Comparison of ENCODE assay signal across 8 cellular contexts in the genomic region with DNA sequence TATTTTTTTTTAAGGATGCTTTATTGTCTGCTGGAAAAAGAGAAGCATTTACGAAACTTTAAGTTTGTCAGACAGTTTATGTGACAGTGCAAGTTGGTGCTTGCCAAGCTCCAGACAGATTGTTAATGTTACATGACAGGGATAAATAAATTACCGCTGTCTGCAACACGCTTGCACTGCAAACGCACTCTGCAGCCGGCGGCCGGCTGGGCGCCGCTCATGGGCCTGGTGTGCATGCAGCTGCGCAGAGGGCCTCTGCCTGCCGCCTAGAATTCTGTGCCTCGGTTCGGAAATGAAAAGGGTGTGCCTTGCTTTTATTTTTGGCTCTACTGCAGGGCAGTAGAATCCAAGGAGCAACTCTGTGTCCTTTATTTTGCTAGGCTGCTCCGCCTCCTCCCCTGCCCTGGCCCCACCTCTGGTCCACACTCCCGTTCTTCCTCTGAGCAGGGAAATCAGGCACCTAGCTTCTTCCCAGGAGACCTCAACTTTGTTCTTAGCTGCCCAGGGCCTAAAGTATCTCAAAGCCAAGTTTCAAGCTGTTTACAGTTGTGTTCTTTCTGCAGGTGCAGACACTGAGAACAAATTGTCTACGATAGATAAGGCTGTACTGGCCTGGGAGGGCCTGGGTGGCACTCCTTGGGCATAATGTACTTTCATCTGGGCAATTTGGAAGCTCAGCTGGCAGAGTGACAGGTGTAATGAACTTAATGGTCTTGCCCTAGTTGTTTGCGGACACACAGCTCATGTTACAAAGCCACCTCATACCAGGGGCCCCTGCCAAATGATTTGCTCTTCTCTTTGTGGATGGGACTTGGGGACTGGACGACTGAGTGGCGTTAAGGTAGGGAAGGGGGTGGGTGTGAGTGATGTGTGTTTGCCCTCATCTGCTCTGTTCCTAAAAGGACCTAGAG. TPM values are rescaled to one million over a fixed set of nuclear protein-coding genes. Genes with fewer than 3 reads are reported as not detected.
DNase-seq lines count a peak whose midpoint lies in the region; ATAC-seq and TF ChIP-seq lines count a peak whose summit lies in the region.

No MANE protein-coding gene starts in this region.

- H3K27ac ChIP-seq in CD8-positive, alpha-beta T cell (ENCODE audit: low read depth, low read length): no peak overlapping the region
- H3K27ac ChIP-seq in neuronal stem cell (replicated peaks; ENCODE audit: low read length): no peak overlapping the region

- no peaks in the 10 kb centered on the region for H3K79me1 ChIP-seq in neuronal stem cell (ENCODE audit: low read depth, low read length)

- no peak overlapping the region for H3K4me2 ChIP-seq in neuronal stem cell (ENCODE audit: insufficient read depth, low read length, poor library complexity, severe bottlenecking)

- H3K27me3 Mint-ChIP-seq in CD8-positive, alpha-beta T cell (ENCODE audit: low read depth): peaks cover 2% of the 10 kb centered on the region
- H3K27me3 Mint-ChIP-seq in stimulated activated naive CD8-positive, alpha-beta T cell treated with anti-CD3 and anti-CD28 coated beads, Interleukin-15, amount 100 ng/mL, for 72 hours: peaks cover 15% of the 10 kb centered on the region
- H3K27me3 Mint-ChIP-seq in progenitor cell of endocrine pancreas: peaks cover 35% of the 10 kb centered on the region
- H3K27me3 Mint-ChIP-seq in WTC11 (ENCODE audit: low read depth): peaks cover 25% of the 10 kb centered on the region

- H2AFZ ChIP-seq in neuronal stem cell (ENCODE audit: low read length): peak overlapping the region; percentile 44

- DNase-seq in CD8-positive, alpha-beta T cell: no peak
- DNase-seq in NCI-H2227 (lab: John Stamatoyannopoulos, UW; ENCODE audit: unreplicated experiment) (peak; percentile 64), epithelial cell of esophagus (ENCODE audit: low read depth) (peak; percentile 6), neuronal stem cell (ENCODE audit: low spot score) (no peak), progenitor cell of endocrine pancreas (ENCODE audit: low spot score, unreplicated experiment) (no peak), activated gamma-delta T cell (lab: John Stamatoyannopoulos, UW) (no peak), WTC11 (ENCODE audit: low spot score) (no peak)
- DNase-seq in stimulated activated naive CD8-positive, alpha-beta T cell treated with anti-CD3 and anti-CD28 coated beads, Interleukin-15, amount 100 ng/mL, for 72 hours: no peak

- no peak overlapping the region for H3K18ac ChIP-seq in neuronal stem cell (ENCODE audit: low read length)

- H4K8ac ChIP-seq in neuronal stem cell (ENCODE audit: low read depth, low read length): no peak overlapping the region

- no peak for ATAC-seq in CD8-positive, alpha-beta T cell
- ATAC-seq in stimulated activated naive CD8-positive, alpha-beta T cell treated with anti-CD3 and anti-CD28 coated beads, Interleukin-15, amount 100 ng/mL, for 72 hours: no peak
- ATAC-seq in WTC11: no peak

- no peaks in the 10 kb centered on the region for H3K9me3 Mint-ChIP-seq in CD8-positive, alpha-beta T cell
- no peaks in the 10 kb centered on the region for H3K9me3 Mint-ChIP-seq in stimulated activated naive CD8-positive, alpha-beta T cell treated with anti-CD3 and anti-CD28 coated beads, Interleukin-15, amount 100 ng/mL, for 72 hours
- H3K9me3 Mint-ChIP-seq in progenitor cell of endocrine pancreas (ENCODE audit: low read depth): no peaks in the 10 kb centered on the region
- H3K9me3 Mint-ChIP-seq in WTC11: peaks cover 3% of the 10 kb centered on the region

- no CpG with 5 or more reads among the region's 19 CpGs for WGBS in neuronal stem cell (ENCODE audit: extremely low coverage in 2 of 2, insufficient read length in 2 of 2, insufficient replicate concordance in 1 of 2), 2 donors

- H3K36me3 ChIP-seq in CD8-positive, alpha-beta T cell (ENCODE audit: insufficient read depth, low read length): no peaks in the 10 kb centered on the region
- H3K36me3 ChIP-seq in neuronal stem cell (replicated peaks in 1 of 2; ENCODE audit: control insufficient read depth in 2 of 2, insufficient read depth in 2 of 2, low read length in 2 of 2): no peaks in the 10 kb centered on the region

- no peak overlapping the region for H4K91ac ChIP-seq in neuronal stem cell (ENCODE audit: low read depth, low read length, poor library complexity)

- H3K9ac ChIP-seq in neuronal stem cell (ENCODE audit: low read depth, low read length, poor library complexity): no peak overlapping the region

- H3K4me1 ChIP-seq in CD8-positive, alpha-beta T cell (ENCODE audit: insufficient read depth, low read length): peaks cover 28% of the 10 kb centered on the region
- peaks cover 4 to 25% of the 10 kb centered on the region in 2 donors for H3K4me1 ChIP-seq in neuronal stem cell (ENCODE audit: control insufficient read depth in 2 of 2, insufficient read depth in 1 of 2, low read depth in 1 of 2, low read length in 2 of 2)

- H2AK5ac ChIP-seq in neuronal stem cell (ENCODE audit: low read depth, low read length): no peak overlapping the region

- CTCF ChIA-PET in CD8-positive, alpha-beta T cell (lab: Charles Lee): no interaction called here
- CTCF ChIA-PET in WTC11 (lab: Charles Lee): interaction anchor here (1.1 to 1.6 kb wide), 2 partner anchors 63 to 110 kb away, joined by 4 read pairs; no protein-coding TSS in a partner anchor

- H2BK12ac ChIP-seq in neuronal stem cell (ENCODE audit: low read length): no peak overlapping the region

- H3K27me3 ChIP-seq in CD8-positive, alpha-beta T cell (ENCODE audit: insufficient read depth, low read length): no peaks in the 10 kb centered on the region
- peaks cover 3 to 68% (median 25%) of the 10 kb centered on the region in 3 experiments for H3K27me3 ChIP-seq in neuronal stem cell (ENCODE audit: control insufficient read depth in 3 of 3, insufficient read depth in 3 of 3, low read depth in 1 of 3, low read length in 3 of 3)

- POLR2A ChIA-PET in CD8-positive, alpha-beta T cell (lab: Charles Lee): no interaction called here
- POLR2A ChIA-PET in WTC11 (lab: Charles Lee): interaction anchor here (0.6 kb wide), 1 partner anchor 166 kb away, joined by 4 read pairs; no protein-coding TSS in a partner anchor

- intact Hi-C loops in CD8-positive, alpha-beta T cell (cut with DNase I, micrococcal nuclease): loop anchor here in 1 of 2 experiments (5.0 kb wide), 1 partner anchor 60 kb away; no protein-coding TSS in a partner anchor

- no peak overlapping the region for H3K4me3 ChIP-seq in CD8-positive, alpha-beta T cell (ENCODE audit: low read depth, low read length)
- H3K4me3 ChIP-seq in epithelial cell of esophagus (ENCODE audit: low read length) (no peak overlapping the region), neuronal stem cell (ENCODE audit: low read length in 2 of 2) (no peak overlapping the region)

- H3K14ac ChIP-seq in neuronal stem cell (ENCODE audit: low read length): no peak overlapping the region

- H2BK15ac ChIP-seq in neuronal stem cell (ENCODE audit: low read length): peak overlapping the region; percentile 5

- peak overlapping the region; percentile 28 for H3K27ac Mint-ChIP-seq in CD8-positive, alpha-beta T cell
- no peak overlapping the region for H3K27ac Mint-ChIP-seq in stimulated activated naive CD8-positive, alpha-beta T cell treated with anti-CD3 and anti-CD28 coated beads, Interleukin-15, amount 100 ng/mL, for 72 hours
- no peak overlapping the region for H3K27ac Mint-ChIP-seq in progenitor cell of endocrine pancreas
- no peak overlapping the region for H3K27ac Mint-ChIP-seq in WTC11

- TF ChIP-seq CTCF in CD8-positive, alpha-beta T cell (IDR thresholded peaks at IDR 0.05): no peak
- TF ChIP-seq CTCF in epithelial cell of esophagus (IDR thresholded peaks at IDR 0.05; ENCODE audit: insufficient read depth, low read depth, low read length, missing control alignments) (no peak), progenitor cell of endocrine pancreas (IDR thresholded peaks at IDR 0.05; ENCODE audit: unreplicated experiment) (no peak), WTC11 (IDR thresholded peaks at IDR 0.05) (no peak)

- no peak overlapping the region for H3K4ac ChIP-seq in neuronal stem cell (ENCODE audit: low read length)

- no peak overlapping the region for H3K23ac ChIP-seq in neuronal stem cell (ENCODE audit: low read depth, low read length, poor library complexity)

- peaks cover 2% of the 10 kb centered on the region for H3K36me3 Mint-ChIP-seq in CD8-positive, alpha-beta T cell
- H3K36me3 Mint-ChIP-seq in progenitor cell of endocrine pancreas (ENCODE audit: insufficient read depth): no peaks in the 10 kb centered on the region
- H3K36me3 Mint-ChIP-seq in WTC11: no peaks in the 10 kb centered on the region

- H3K4me1 Mint-ChIP-seq in CD8-positive, alpha-beta T cell (ENCODE audit: low read depth): peaks cover 35% of the 10 kb centered on the region
- peaks cover 46% of the 10 kb centered on the region for H3K4me1 Mint-ChIP-seq in stimulated activated naive CD8-positive, alpha-beta T cell treated with anti-CD3 and anti-CD28 coated beads, Interleukin-15, amount 100 ng/mL, for 72 hours
- H3K4me1 Mint-ChIP-seq in progenitor cell of endocrine pancreas (ENCODE audit: low read depth) (peaks cover 17% of the 10 kb centered on the region), WTC11 (peaks cover 34% of the 10 kb centered on the region)

- no peak overlapping the region for H2BK5ac ChIP-seq in neuronal stem cell (ENCODE audit: low read length)

- H3K9me3 ChIP-seq in CD8-positive, alpha-beta T cell (ENCODE audit: low read length): no peaks in the 10 kb centered on the region
- no peaks in the 10 kb centered on the region for H3K9me3 ChIP-seq in neuronal stem cell (replicated peaks in 1 of 2; ENCODE audit: control insufficient read depth in 2 of 2, insufficient read depth in 1 of 2, low read depth in 1 of 2, low read length in 2 of 2)

- H3K4me3 Mint-ChIP-seq in CD8-positive, alpha-beta T cell: peak overlapping the region; percentile 13
- no peak overlapping the region for H3K4me3 Mint-ChIP-seq in stimulated activated naive CD8-positive, alpha-beta T cell treated with anti-CD3 and anti-CD28 coated beads, Interleukin-15, amount 100 ng/mL, for 72 hours
- H3K4me3 Mint-ChIP-seq in progenitor cell of endocrine pancreas (ENCODE audit: low read depth): no peak overlapping the region
- H3K4me3 Mint-ChIP-seq in WTC11: no peak overlapping the region

- H2BK120ac ChIP-seq in neuronal stem cell (ENCODE audit: low read depth, low read length): no peak overlapping the region

TF ChIP-seq in WTC11, 78 proteins besides CTCF, POLR2A, EP300 and RAD21 (continues in another document):
- no peak for TF ChIP-seq ZNF671 (CRISPR knock-in tag; IDR thresholded peaks at IDR 0.05)
- no peak for TF ChIP-seq OVOL2 (CRISPR knock-in tag; IDR thresholded peaks at IDR 0.05; ENCODE audit: borderline replicate concordance)
- no peak for TF ChIP-seq ZBTB21 (CRISPR knock-in tag; IDR thresholded peaks at IDR 0.05; ENCODE audit: borderline replicate concordance)
- no peak for TF ChIP-seq SMAD4 (CRISPR knock-in tag; IDR thresholded peaks at IDR 0.05)
- no peak for TF ChIP-seq JUN (CRISPR knock-in tag; IDR thresholded peaks at IDR 0.05)

RNA-seq across cellular contexts. Expression of gene LDLRAD4, which starts 4.1 kb away (rescaled TPM):
- total RNA-seq in CD8-positive, alpha-beta T cell: 10 to 100 TPM; 31.0 to 35.1 TPM
- 1.5 TPM for polyA plus RNA-seq in neuronal stem cell (2013, experiment 1 of 2)
- 1.1 TPM for polyA plus RNA-seq in neuronal stem cell (2013, experiment 2 of 2)
- total RNA-seq in progenitor cell of endocrine pancreas (3.4 and 3.8 TPM in 2 replicates), WTC11 (2021) (2.9 to 6.2 TPM (median 3.0 TPM) in 3 replicates)

Comparison
In these comparisons a context has a peak if more than half of its experiments do, and no peak if none do; other contexts are left out.
1. DNase-seq: peak in NCI-H2227 (single experiment) and epithelial cell of esophagus (single experiment); none in CD8-positive, alpha-beta T cell (0 of 7), neuronal stem cell (single experiment), stimulated activated naive CD8-positive, alpha-beta T cell treated with anti-CD3 and anti-CD28 coated beads, Interleukin-15, amount 100 ng/mL, for 72 hours (0 of 2), progenitor cell of endocrine pancreas (single experiment), activated gamma-delta T cell (single experiment) and WTC11 (single experiment).